ENCODE assay signal across 1 cellular context in genomic region chr19:17024941-17025340, GRCh38.
A peak's percentile ranks its signal among the peaks of the same experiment; 100 is the strongest.
TF ChIP-seq lines count a peak whose summit lies in the region.

No MANE protein-coding gene starts in this region.

TF ChIP-seq in HCT116, 20 proteins besides CTCF, POLR2A, EP300 and RAD21:
- peak; percentile 61; the same call in 1 of the 2 replicates for TF ChIP-seq EGR1 (IDR thresholded peaks at IDR 0.05; ENCODE audit: low read depth)
- peak; percentile 40; the same call in 1 of the 2 replicates for TF ChIP-seq JUND (IDR thresholded peaks at IDR 0.05)
